Comparison of ENCODE assay signal across 18 cellular contexts in the genomic region with DNA sequence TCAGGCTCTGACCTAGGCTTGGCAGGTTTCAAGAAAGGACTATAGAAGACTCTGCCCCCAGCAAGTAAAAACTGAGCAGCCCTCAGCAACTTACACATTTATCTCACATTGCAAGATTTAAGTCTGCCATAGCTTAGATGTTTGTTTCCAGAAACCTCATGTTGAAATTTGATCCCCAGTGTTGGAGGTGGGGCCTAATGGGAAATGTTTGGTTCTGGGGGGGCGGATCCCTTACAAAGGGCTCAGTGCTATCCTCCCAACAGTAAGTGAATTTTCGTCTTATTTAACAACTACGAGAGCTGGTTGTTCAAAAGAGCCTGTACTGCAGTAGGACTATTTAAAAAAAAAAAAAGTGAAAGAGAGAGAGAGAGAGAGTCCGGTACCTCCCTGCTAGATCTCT.
DNase-seq lines count a peak whose midpoint lies in the region; ATAC-seq and TF ChIP-seq lines count a peak whose summit lies in the region.
"Had no signal": no experiment of that assay in that cellular context is flagged by ENCODE, and none has a peak within 500 bp of the region (broad histone marks: within the 10 kb centered on the region; RNA-seq: fewer than 3 reads in every experiment).

No MANE protein-coding gene starts in this region.

- peak overlapping the region; percentile 4 for H2AFZ ChIP-seq in smooth muscle cell (ENCODE audit: low read depth)

- no peaks in the 10 kb centered on the region for H3K4me1 ChIP-seq in smooth muscle cell (ENCODE audit: low read depth)
- H3K4me1 ChIP-seq: A549 had no signal

- no peak overlapping the region for H3K9ac ChIP-seq in smooth muscle cell (ENCODE audit: low read depth)

- no peaks in the 10 kb centered on the region for H3K9me3 ChIP-seq in smooth muscle cell (replicated peaks; ENCODE audit: low read depth)
- H3K9me3 ChIP-seq: A549, BE2C had no signal

- H3K4me2 ChIP-seq in smooth muscle cell = no peak overlapping the region
- H3K4me2 ChIP-seq: A549 had no signal

- H3K79me2 ChIP-seq in smooth muscle cell (ENCODE audit: low read depth) = no peaks in the 10 kb centered on the region

- no peak for ATAC-seq in GM19395 (IDR thresholded peaks at IDR 0.05; ENCODE audit: unreplicated experiment)
- ATAC-seq: A549 had no signal

- no peaks in the 10 kb centered on the region for H4K20me1 ChIP-seq in smooth muscle cell (ENCODE audit: low read depth)

- H3K4me3 ChIP-seq in choroid plexus epithelial cell (ENCODE audit: low read depth, low read length) (no peak overlapping the region), smooth muscle cell (no peak overlapping the region)
- H3K4me3 ChIP-seq: A549 had no signal

- no peaks in the 10 kb centered on the region for H3K27me3 ChIP-seq in smooth muscle cell (ENCODE audit: low read depth)
- H3K27me3 ChIP-seq: BE2C had no signal

- WGBS in smooth muscle cell (ENCODE audit: low lambda C conversion rate) = 86% methylated on average over 4 of the region's 4 CpGs

- no peaks in the 10 kb centered on the region for H3K36me3 ChIP-seq in smooth muscle cell (ENCODE audit: low read depth)
- H3K36me3 ChIP-seq: BE2C had no signal

- no peak overlapping the region for H3K27ac ChIP-seq in smooth muscle cell (ENCODE audit: low read depth)
- H3K27ac ChIP-seq: A549, C4-2B, HL-60 had no signal

- no peaks in the 10 kb centered on the region for H3F3A ChIP-seq in smooth muscle cell (ENCODE audit: low read depth)

- DNase-seq in RPMI7951 (ENCODE audit: low read depth) (peak; percentile 8), choroid plexus epithelial cell (ENCODE audit: low read depth) (peak; percentile 15), iris pigment epithelial cell (ENCODE audit: low read depth) (peak; percentile 11), smooth muscle cell (lab: John Stamatoyannopoulos, UW; ENCODE audit: unreplicated experiment) (no peak), NCI-H1092 treated with DMSO at 0.1 percent for 48 hours (lab: John Stamatoyannopoulos, UW) (no peak), cerebellar nuclear complex (lab: John Stamatoyannopoulos, UW) (no peak), dermis blood vessel endothelial cell (no peak)
- DNase-seq: BE2C; CD4-positive, alpha-beta memory T cell; DMS79; EL; GOT3; HCEC 1CT; HFFc6 had no signal

- TF ChIP-seq CTCF in choroid plexus epithelial cell (conservative IDR thresholded peaks at IDR 0.05; ENCODE audit: low read depth, low read length) (no peak), smooth muscle cell (IDR thresholded peaks at IDR 0.05; ENCODE audit: borderline replicate concordance, insufficient read depth, poor library complexity, severe bottlenecking) (no peak)

Comparison
In these comparisons a context has a peak if more than half of its experiments do, and no peak if none do; other contexts are left out.
1. DNase-seq: peak in RPMI7951 (single experiment), choroid plexus epithelial cell (single experiment) and iris pigment epithelial cell (single experiment); none in smooth muscle cell (single experiment), NCI-H1092 treated with DMSO at 0.1 percent for 48 hours (single experiment), cerebellar nuclear complex (0 of 2) and dermis blood vessel endothelial cell (single experiment).